ENCODE assay signal across 20 cellular contexts in the genomic region with DNA sequence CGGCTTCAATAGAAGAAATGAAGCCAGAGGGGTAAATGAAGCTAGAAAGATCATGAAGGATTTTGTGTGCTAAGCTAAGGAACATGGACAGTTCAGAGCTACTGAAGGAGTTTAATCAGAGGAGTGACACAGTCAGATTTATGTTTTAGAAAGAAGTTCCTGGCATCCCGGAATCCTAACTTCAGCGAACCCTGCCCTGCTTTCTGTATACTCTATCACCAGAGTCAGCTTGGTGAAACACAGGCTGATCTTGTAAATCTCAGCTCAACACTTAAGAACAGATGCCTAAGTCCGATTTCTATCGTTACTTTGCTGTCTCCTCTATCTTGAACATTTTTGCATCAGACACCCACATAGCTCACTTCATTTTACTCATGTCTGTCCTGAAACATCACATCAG. TPM values are rescaled to one million over a fixed set of nuclear protein-coding genes. Genes with fewer than 3 reads are reported as not detected.
DNase-seq lines count a peak whose midpoint lies in the region; ATAC-seq, FAIRE-seq and TF ChIP-seq lines count a peak whose summit lies in the region.
"Had no signal": no experiment of that assay in that cellular context is flagged by ENCODE, and none has a peak within 500 bp of the region (broad histone marks: within the 10 kb centered on the region; RNA-seq: fewer than 3 reads in every experiment).

No MANE protein-coding gene starts in this region.

- CTCF ChIA-PET in HepG2 (lab: Yijun Ruan, JAX; ENCODE audit: low intra/inter-chr PET ratio, low total read pairs) = no interaction called here

- H3K4me1 ChIP-seq in colonic mucosa (peaks cover 13% of the 10 kb centered on the region), HepG2 (ENCODE audit: insufficient read depth, low read length) (peaks cover 63% of the 10 kb centered on the region), stomach (peaks cover 39 to 92% (median 59%) of the 10 kb centered on the region in 4 donors), prostate gland (replicated peaks) (no peaks in the 10 kb centered on the region)
- H3K4me1 ChIP-seq: BLaER1, HAP-1 had no signal

- TF ChIP-seq POLR2A in HepG2 (IDR thresholded peaks at IDR 0.05; ENCODE audit: insufficient read depth in 1 of 2, low read depth in 2 of 2, low read length in 2 of 2) (no peak), stomach (IDR thresholded peaks at IDR 0.05) (no peak), prostate gland (IDR thresholded peaks at IDR 0.05) (no peak)

- peak overlapping the region; percentile 21; the same call in 1 of the 2 replicates for H3K4me2 ChIP-seq in HepG2 (ENCODE audit: low read depth, low read length)
- H3K4me2 ChIP-seq: BLaER1, SK-N-SH had no signal

- peaks cover 93% of the 10 kb centered on the region for H3K79me2 ChIP-seq in HepG2 (ENCODE audit: insufficient read depth, low read length)

- TF ChIP-seq EP300 in HepG2 (IDR thresholded peaks at IDR 0.05; ENCODE audit: low read depth in 2 of 2, low read length in 2 of 2) (no peak), HepG2 (CRISPR knock-in tag; IDR thresholded peaks at IDR 0.05; ENCODE audit: borderline replicate concordance) (no peak), stomach (IDR thresholded peaks at IDR 0.05) (no peak)

- no peak overlapping the region for H3K4me3 ChIP-seq in colonic mucosa
- no peak overlapping the region for H3K4me3 ChIP-seq in HepG2 (replicated peaks in 1 of 3; ENCODE audit: insufficient read depth in 1 of 3, low read depth in 2 of 3, low read length in 3 of 3)
- H3K4me3 ChIP-seq in stomach = peak overlapping the region in 2 of 4 donors; percentile 1 to 25
- no peak overlapping the region for H3K4me3 ChIP-seq in prostate gland
- H3K4me3 ChIP-seq: BLaER1, HAP-1 had no signal

- WGBS in HepG2 (ENCODE audit: low lambda C conversion rate) = 80% methylated on average over 5 of the region's 5 CpGs
- 37 to 45% (median 38%) methylated on average over 5 of the region's 5 CpGs for WGBS in stomach, 5 donors
- WGBS in prostate gland = 58% methylated on average over 5 of the region's 5 CpGs

- intact Hi-C loops in colonic mucosa (cut with DNase I) (loop anchor here (10.0 kb wide), 1 partner anchor 247 kb away; no protein-coding TSS in a partner anchor), HepG2 (cut with micrococcal nuclease; ENCODE audit: unreplicated experiment) (loop anchor here (10.0 kb wide), 1 partner anchor 227 kb away; no protein-coding TSS in a partner anchor), stomach (cut with DNase I; ENCODE audit: low total_unique reads) (loop anchor here (10.0 kb wide), 1 partner anchor 337 kb away; no protein-coding TSS in a partner anchor), prostate gland (cut with DNase I) (loop anchor here (10.0 kb wide), 1 partner anchor 337 kb away; no protein-coding TSS in a partner anchor)

- H2AFZ ChIP-seq in HepG2 (ENCODE audit: low read length) = no peak overlapping the region

- H3K9me3 ChIP-seq in colonic mucosa (no peaks in the 10 kb centered on the region), HepG2 (ENCODE audit: low read length) (no peaks in the 10 kb centered on the region), stomach (no peaks in the 10 kb centered on the region), prostate gland (no peaks in the 10 kb centered on the region)
- H3K9me3 ChIP-seq: BLaER1, HAP-1, SK-N-SH had no signal

- no TSS peak for BruUV-seq in HepG2 (replicated peaks; lab: Mats Ljungman, UMichigan)

- peak; percentile 35 for ATAC-seq in HepG2
- ATAC-seq in SK-N-SH treated with all-trans-retinoic acid at 6 μM for 48 hours = no peak
- ATAC-seq: activated CD8-positive, alpha-beta memory T cell treated with anti-CD3 and anti-CD28 coated beads, Interleukin-2, amount 10 ng/mL, durations not matched to agents 7 days and 5 days; foreskin keratinocyte had no signal

- H3K27me3 ChIP-seq in colonic mucosa (no peaks in the 10 kb centered on the region), HepG2 (ENCODE audit: control insufficient read depth in 1 of 2, insufficient read depth in 2 of 2, low read length in 2 of 2) (no peaks in the 10 kb centered on the region), stomach (no peaks in the 10 kb centered on the region), prostate gland (replicated peaks; ENCODE audit: insufficient read depth) (no peaks in the 10 kb centered on the region)
- H3K27me3 ChIP-seq: BLaER1, foreskin keratinocyte had no signal

- DNase-seq in EH (ENCODE audit: low read depth) (peak; percentile 43), colonic mucosa (no peak), HepG2 (ENCODE audit: low spot score) (no peak), stomach (no peak), prostate gland (ENCODE audit: low spot score) (no peak), NCI-H2081 treated with DMSO at 0.1 percent for 48 hours (lab: John Stamatoyannopoulos, UW) (no peak), UCSD-AML1 (lab: John Stamatoyannopoulos, UW; ENCODE audit: unreplicated experiment) (no peak)
- DNase-seq: activated CD8-positive, alpha-beta memory T cell treated with anti-CD3 and anti-CD28 coated beads, Interleukin-2, amount 10 ng/mL, durations not matched to agents 7 days and 5 days; activated naive CD4-positive, alpha-beta T cell treated with anti-CD3 and anti-CD28 coated beads, Interleukin-2, amount 50 U/mL, for 16 hours; foreskin keratinocyte; MM.1S; NCI-H2171 treated with DMSO at 0.1 percent for 48 hours; SK-N-SH; stimulated activated CD4-positive, alpha-beta T cell treated with anti-CD3 and anti-CD28 coated beads, Interleukin-12 subunit alpha, Interleukin-12 subunit beta, amount 100 ng/mL, for 4 hours had no signal

- H3K27ac ChIP-seq in colonic mucosa (peak overlapping the region; percentile 51), HepG2 (ENCODE audit: extremely low read length, insufficient read depth, low read length) (no peak overlapping the region), stomach (peak overlapping the region; percentile 16 to 99 (median 70)), prostate gland (peak overlapping the region in 1 of 2 donors; percentile 1)
- H3K27ac ChIP-seq: BLaER1, foreskin keratinocyte, VCaP had no signal

- TF ChIP-seq CTCF in colonic mucosa (IDR thresholded peaks at IDR 0.05) (no peak), HepG2 (CRISPR knock-in tag; IDR thresholded peaks at IDR 0.05) (no peak), stomach (IDR thresholded peaks at IDR 0.05) (no peak), prostate gland (IDR thresholded peaks at IDR 0.05) (no peak)

- POLR2A ChIA-PET in HepG2 (lab: Yijun Ruan, JAX) = interaction anchor here (2.6 kb wide), 1 partner anchor 9 kb away, joined by 15 read pairs; a partner anchor contains a TSS

- H4K20me1 ChIP-seq in HepG2 (ENCODE audit: insufficient read depth, low read length) = peaks cover 68% of the 10 kb centered on the region
- H4K20me1 ChIP-seq: BLaER1 had no signal

- TF ChIP-seq RAD21 in HepG2 (CRISPR knock-in tag; IDR thresholded peaks at IDR 0.05) = no peak

- H3K9ac ChIP-seq in colonic mucosa (ENCODE audit: low read depth in 2 of 2, low read length in 2 of 2) (no peak overlapping the region), HepG2 (ENCODE audit: insufficient read depth, low read depth, low read length) (no peak overlapping the region)
- H3K9ac ChIP-seq: BLaER1, SK-N-SH had no signal

- no peak for FAIRE-seq in HepG2 (lab: Jason Lieb, UNC)
- FAIRE-seq: colon, urothelium cell line had no signal

- H3K36me3 ChIP-seq in colonic mucosa = no peaks in the 10 kb centered on the region
- peaks cover 4 to 12% of the 10 kb centered on the region in 2 experiments; a peak in 3 of 5 replicates for H3K36me3 ChIP-seq in HepG2 (replicated peaks in 1 of 2; ENCODE audit: control insufficient read depth in 1 of 2, insufficient read depth in 2 of 2, low read length in 2 of 2)
- H3K36me3 ChIP-seq in stomach = peaks cover 3 to 26% (median 17%) of the 10 kb centered on the region in 4 donors
- H3K36me3 ChIP-seq in prostate gland = no peaks in the 10 kb centered on the region
- H3K36me3 ChIP-seq: BLaER1, HAP-1 had no signal

- in situ Hi-C loops in HepG2 (cut with HindIII; ENCODE audit: extremely low pct_ligation_motif_present, low pct_unique_long_range_greater_than_20kb) = no loop called here

TF ChIP-seq in HepG2, 621 proteins besides CTCF, POLR2A, EP300 and RAD21 (continues in another document):
- no peak for TF ChIP-seq ZNF660 (CRISPR knock-in tag; IDR thresholded peaks at IDR 0.05; ENCODE audit: borderline replicate concordance, low read depth)

RNA-seq across cellular contexts. Expression of a gene that starts 9.1 kb away (rescaled TPM):
- 10 to 100 TPM; 30.3 to 48.9 TPM for total RNA-seq in colonic mucosa
- 31.3 and 34.1 TPM in 2 replicates for total RNA-seq in HepG2 (2016; rRNA removed; fragmentation: Illumina TruSeq; extraction: Trizol)
- total RNA-seq in HepG2 (2016; cell fraction: cytosol; rRNA removed; fragmentation: Illumina TruSeq; extraction: Trizol; ENCODE audit: low read depth) = 1.7 and 3.1 TPM in 2 replicates
- total RNA-seq in HepG2 (2016; cell fraction: insoluble cytoplasmic fraction; rRNA removed; fragmentation: Illumina TruSeq; extraction: Trizol) = 30.9 and 33.5 TPM in 2 replicates
- total RNA-seq in HepG2 (2016; cell fraction: membrane; rRNA removed; fragmentation: Illumina TruSeq; extraction: Trizol) = 6.5 and 7.0 TPM in 2 replicates
- total RNA-seq in HepG2 (2016; cell fraction: nucleus; rRNA removed; fragmentation: Illumina TruSeq; extraction: Trizol) = 32.0 and 45.9 TPM in 2 replicates
- polyA plus RNA-seq in HepG2 (2011; rRNA removed) = 9.0 and 10.0 TPM in 2 replicates
- 3.4 and 7.6 TPM in 2 replicates for polyA plus RNA-seq in HepG2 (2011; cell fraction: cytosol; rRNA removed)
- 17.2 and 19.0 TPM in 2 replicates for polyA plus RNA-seq in HepG2 (2011; cell fraction: nucleus; rRNA removed)
- polyA plus RNA-seq in HepG2 (2012) = 19.9 and 20.0 TPM in 2 replicates
- polyA plus RNA-seq in HepG2 (2016; cell fraction: cytosol; fragmentation: Illumina TruSeq; extraction: Trizol; ENCODE audit: low read depth) = 0.34 and 0.38 TPM in 2 replicates
- polyA plus RNA-seq in HepG2 (2016; cell fraction: insoluble cytoplasmic fraction; fragmentation: Illumina TruSeq; extraction: Trizol; ENCODE audit: low read depth) = 12.0 and 12.5 TPM in 2 replicates
- polyA plus RNA-seq in HepG2 (2016; cell fraction: membrane; fragmentation: Illumina TruSeq; extraction: Trizol; ENCODE audit: low read depth) = 1.6 and 1.8 TPM in 2 replicates
- polyA plus RNA-seq in HepG2 (2016; cell fraction: nucleus; fragmentation: Illumina TruSeq; extraction: Trizol; ENCODE audit: insufficient read depth, low read depth) = 19.2 and 22.4 TPM in 2 replicates
- 8.4 and 12.3 TPM in 2 replicates for polyA minus RNA-seq in HepG2 (2011; rRNA and poly(A)+ RNA removed; ENCODE audit: low replicate concordance)
- polyA minus RNA-seq in HepG2 (2011; cell fraction: cytosol; rRNA and poly(A)+ RNA removed) = 26.4 and 26.5 TPM in 2 replicates
- 147 and 166 TPM in 2 replicates for polyA minus RNA-seq in HepG2 (2011; cell fraction: nucleus; rRNA and poly(A)+ RNA removed)
- total RNA-seq in stomach = 100 to 1,000 TPM in 1 of 5 donors, 10 to 100 TPM in 4; 34.8 to 136 (median 81.2) TPM
- 10 to 100 TPM in 2 of 3 donors, 1 to 10 TPM in 1; 8.7 to 28.9 (median 13.0) TPM for polyA plus RNA-seq in stomach
- 10 to 100 TPM; 49.4 to 55.7 TPM for total RNA-seq in prostate gland
- polyA plus RNA-seq: SK-N-SH had no signal
